Comparison of ENCODE assay signal across 13 cellular contexts in the genomic region with DNA sequence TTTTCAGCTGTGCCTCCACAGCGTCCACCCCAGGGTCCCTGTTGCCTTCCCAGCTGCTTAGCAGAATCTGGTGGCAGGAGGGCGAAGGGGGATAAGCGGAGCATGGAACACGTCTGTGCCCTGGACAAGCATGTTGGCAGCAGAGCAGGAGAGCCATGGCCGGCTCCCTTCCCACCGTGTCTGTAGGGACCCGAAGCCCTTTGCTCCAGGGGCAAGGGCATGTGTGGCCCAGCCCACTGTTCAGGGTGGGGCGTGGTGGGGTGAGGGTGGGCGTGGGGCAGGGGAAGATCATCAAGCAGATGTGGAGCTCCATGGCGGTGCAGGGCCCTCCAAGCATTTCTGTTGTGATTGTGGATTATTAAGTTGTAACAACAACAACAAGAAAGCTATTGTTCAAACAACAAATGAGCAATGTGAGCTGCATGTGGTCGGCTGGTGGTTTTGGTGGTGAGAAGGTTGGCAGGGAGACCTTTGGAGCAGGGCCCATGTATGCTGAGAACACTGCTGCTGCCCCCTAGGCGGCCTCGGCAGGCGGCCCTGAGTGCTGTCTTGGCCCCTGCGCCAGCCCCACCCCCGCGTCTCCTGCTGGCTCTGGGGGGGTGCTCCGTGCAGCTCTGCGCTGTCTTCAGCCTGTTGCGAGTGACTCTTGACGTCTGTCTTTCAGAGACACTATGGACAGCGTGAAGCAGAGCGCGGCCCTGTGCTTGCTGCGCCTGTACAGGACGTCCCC. TPM values are rescaled to one million over a fixed set of nuclear protein-coding genes. Genes with fewer than 3 reads are reported as not detected.
DNase-seq lines count a peak whose midpoint lies in the region; ATAC-seq and TF ChIP-seq lines count a peak whose summit lies in the region.
"Had no signal": no experiment of that assay in that cellular context is flagged by ENCODE, and none has a peak within 500 bp of the region (broad histone marks: within the 10 kb centered on the region; RNA-seq: fewer than 3 reads in every experiment).

No MANE protein-coding gene starts in this region.

- no peaks in the 10 kb centered on the region for H3K4me1 ChIP-seq in Panc1 (ENCODE audit: control insufficient read depth, insufficient read depth, low read length)

- peak; percentile 22; the same call in 1 of the 2 replicates for ATAC-seq in Panc1
- ATAC-seq in HG02610 (IDR thresholded peaks at IDR 0.05; ENCODE audit: unreplicated experiment) = no peak

- peaks cover 8% of the 10 kb centered on the region for H3K36me3 ChIP-seq in Panc1 (ENCODE audit: control insufficient read depth, insufficient read depth, low read length)

- CTCF ChIA-PET in Panc1 (lab: Charles Lee) = no interaction called here

- no TSS peak for BruUV-seq in Panc1 (replicated peaks; lab: Mats Ljungman, UMichigan)

- peak; percentile 7 for DNase-seq in NCI-H2196 (lab: John Stamatoyannopoulos, UW; ENCODE audit: unreplicated experiment)
- DNase-seq in NCI-H2196 treated with DMSO at 0.1 percent for 48 hours (lab: John Stamatoyannopoulos, UW; ENCODE audit: unreplicated experiment) = no peak
- no peak for DNase-seq in Panc1 (ENCODE audit: low read depth, low spot score)
- peak; percentile 63 for DNase-seq in fibroblast of peridontal ligament (ENCODE audit: extremely low read depth)
- DNase-seq in retinal pigment epithelial cell (ENCODE audit: low read depth) = no peak
- DNase-seq in DMS 273 treated with DMSO at 0.1 percent for 48 hours (lab: John Stamatoyannopoulos, UW) = no peak
- DNase-seq in GF-D8 (lab: John Stamatoyannopoulos, UW) = no peak
- DNase-seq: NCI-H446 treated with DMSO at 0.1 percent for 48 hours had no signal

- no peaks in the 10 kb centered on the region for H3K9me3 ChIP-seq in Panc1 (ENCODE audit: control insufficient read depth, insufficient read depth, low read depth, low read length)
- H3K9me3 ChIP-seq: A549, thoracic aorta had no signal

- H3K4me3 ChIP-seq in Panc1 (ENCODE audit: low read depth in 2 of 2, low read length in 2 of 2) (no peak overlapping the region), retinal pigment epithelial cell (ENCODE audit: low read length) (no peak overlapping the region)
- H3K4me3 ChIP-seq: A549, thoracic aorta had no signal

- no peak overlapping the region for H3K27ac ChIP-seq in Panc1 (ENCODE audit: low read length)
- H3K27ac ChIP-seq: A549, thoracic aorta had no signal

- POLR2A ChIA-PET in Panc1 (lab: Charles Lee) = no interaction called here

- intact Hi-C loops in Panc1 (cut with micrococcal nuclease; ENCODE audit: unreplicated experiment) = no loop called here

- H3K27me3 ChIP-seq in Panc1 (ENCODE audit: control insufficient read depth, insufficient read depth, low read length) = no peaks in the 10 kb centered on the region

- TF ChIP-seq CTCF in Panc1 (IDR thresholded peaks at IDR 0.05) (no peak), retinal pigment epithelial cell (conservative IDR thresholded peaks at IDR 0.05; ENCODE audit: low read depth, low read length) (peak; percentile 35)

- in situ Hi-C loops in Panc1 (cut with HindIII; ENCODE audit: low pct_unique_long_range_greater_than_20kb, low sequenced_read_pairs) = no loop called here

RNA-seq across cellular contexts. Expression of a gene that starts 50.9 kb away (rescaled TPM):
- 123 TPM for total RNA-seq in Panc1 (2021; ENCODE audit: unreplicated experiment)
- polyA plus RNA-seq in Panc1 (2012; ENCODE audit: insufficient read length) = 238 TPM

RNA-seq across cellular contexts. Expression of a gene that starts 59.9 kb away (rescaled TPM):
- total RNA-seq in Panc1 (2021; ENCODE audit: unreplicated experiment) = 0.49 TPM
- polyA plus RNA-seq in Panc1 (2012; ENCODE audit: insufficient read length) = 1.6 TPM
- total RNA-seq: bronchial epithelial cell, glomerular endothelial cell had no signal
- polyA plus RNA-seq: A549 had no signal

Comparison
In these comparisons a context has a peak if more than half of its experiments do, and no peak if none do; other contexts are left out.
1. DNase-seq: peak in NCI-H2196 (single experiment) and fibroblast of peridontal ligament (single experiment); none in NCI-H2196 treated with DMSO at 0.1 percent for 48 hours (single experiment), Panc1 (single experiment), retinal pigment epithelial cell (single experiment), DMS 273 treated with DMSO at 0.1 percent for 48 hours (single experiment) and GF-D8 (single experiment).